1 cellular context compared by ENCODE assay signal in the genomic region with DNA sequence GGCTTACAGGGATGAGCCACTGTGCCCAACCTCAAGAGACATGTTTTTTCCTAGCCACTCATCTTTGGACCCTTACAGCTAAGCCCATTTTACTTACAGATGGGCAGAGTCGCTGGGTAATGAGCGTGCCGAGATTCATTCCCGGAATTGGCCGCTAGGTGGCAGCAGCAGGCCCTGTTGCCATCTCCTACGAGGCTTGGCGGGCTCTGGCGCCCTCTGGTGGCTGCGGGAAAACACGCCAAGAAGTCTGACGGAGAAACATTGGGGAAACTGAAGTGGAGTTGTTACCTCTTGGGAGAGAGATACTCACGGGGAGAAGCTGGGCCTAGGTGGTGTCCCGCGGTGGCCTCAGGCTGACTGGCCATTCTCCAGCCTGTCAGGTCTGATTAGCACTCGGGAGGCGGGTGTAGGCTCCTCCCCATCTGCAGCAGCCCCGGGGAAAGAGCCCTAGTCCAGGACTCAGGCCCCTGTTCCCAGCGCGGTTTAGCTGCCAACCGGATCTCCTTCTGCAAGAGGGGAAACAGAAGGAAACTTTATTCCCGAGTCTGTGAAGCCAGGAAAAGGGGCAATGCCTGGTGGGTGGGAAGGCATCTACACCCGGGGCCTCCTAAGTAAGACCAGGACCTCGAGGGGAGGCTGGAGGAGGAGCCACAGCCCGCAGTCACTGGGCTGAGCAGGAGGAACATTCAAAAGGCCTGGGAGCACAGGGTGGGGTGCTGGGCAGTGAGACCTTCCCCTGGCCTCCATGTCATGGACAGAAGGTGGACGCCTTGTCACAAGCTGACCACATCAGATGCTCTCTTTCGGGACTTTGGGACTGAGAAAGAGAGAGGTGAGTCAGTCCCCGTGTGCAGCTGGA.
TF ChIP-seq lines count a peak whose summit lies in the region.

No MANE protein-coding gene starts in this region.

TF ChIP-seq in GM12878, 131 proteins besides CTCF, POLR2A, EP300 and RAD21 (continues in another document):
- TF ChIP-seq TCF3 (IDR thresholded peaks at IDR 0.05; ENCODE audit: borderline replicate concordance, insufficient read depth, low read depth, low read length) (no peak), ZBED1 (IDR thresholded peaks at IDR 0.05; ENCODE audit: borderline replicate concordance) (no peak), RCOR1 (conservative IDR thresholded peaks at IDR 0.05; ENCODE audit: low read depth, low read length) (no peak), GATAD2B (conservative IDR thresholded peaks at IDR 0.05; ENCODE audit: low read depth) (no peak), SREBF1 (IDR thresholded peaks at IDR 0.05; ENCODE audit: low read length) (no peak), NFXL1 (IDR thresholded peaks at IDR 0.05; ENCODE audit: borderline replicate concordance) (no peak), IKZF1 (conservative IDR thresholded peaks at IDR 0.05) (no peak), NR2F1 (conservative IDR thresholded peaks at IDR 0.05) (no peak), FOXM1 (IDR thresholded peaks at IDR 0.05; ENCODE audit: low read depth, low read length) (peak; percentile 75), NFYA (IDR thresholded peaks at IDR 0.05; ENCODE audit: borderline replicate concordance, low read depth, low read length) (no peak; the same call in 1 of the 2 replicates), DPF2 (IDR thresholded peaks at IDR 0.05) (no peak), MYC (IDR thresholded peaks at IDR 0.05; ENCODE audit: insufficient read depth, insufficient read length, insufficient replicate concordance, low read length, severe bottlenecking) (no peak), ZNF207 (IDR thresholded peaks at IDR 0.05; ENCODE audit: borderline replicate concordance) (0 out of 2 replicates have a peak, but pooled peaks have one; percentile 43), SUPT20H (IDR thresholded peaks at IDR 0.05; ENCODE audit: borderline replicate concordance, control insufficient read depth, low read depth, low read length) (no peak), ESRRA (IDR thresholded peaks at IDR 0.05; ENCODE audit: low read length) (no peak), PAX5 (IDR thresholded peaks at IDR 0.05; ENCODE audit: borderline replicate concordance, low read depth, low read length) (no peak), ZNF384 (IDR thresholded peaks at IDR 0.05; ENCODE audit: borderline replicate concordance, low read depth, low read length) (no peak), CREM (IDR thresholded peaks at IDR 0.05; ENCODE audit: low read depth) (peak; percentile 75), HCFC1 (IDR thresholded peaks at IDR 0.05; ENCODE audit: low read length) (peak; percentile 47), BACH1 (IDR thresholded peaks at IDR 0.05; ENCODE audit: borderline replicate concordance) (no peak), YY1 (IDR thresholded peaks at IDR 0.05; ENCODE audit: low read depth, low read length) (peak; percentile 88), ZZZ3 (IDR thresholded peaks at IDR 0.05; ENCODE audit: control insufficient read depth, insufficient read length, low read depth) (no peak), EGR1 (IDR thresholded peaks at IDR 0.05; ENCODE audit: borderline replicate concordance in 1 of 2, low read depth in 2 of 2, low read length in 2 of 2) (no peak), RBBP5 (conservative IDR thresholded peaks at IDR 0.05) (no peak), YBX1 (IDR thresholded peaks at IDR 0.05) (no peak), MEF2B (IDR thresholded peaks at IDR 0.05; ENCODE audit: partially characterized antibody, poor library complexity, severe bottlenecking) (no peak), RFX5 (IDR thresholded peaks at IDR 0.05; ENCODE audit: low read depth, low read length) (no peak), MXI1 (IDR thresholded peaks at IDR 0.05; ENCODE audit: low read depth, low read length) (no peak), MTA2 (IDR thresholded peaks at IDR 0.05; ENCODE audit: low read depth) (no peak), CBX5 (IDR thresholded peaks at IDR 0.05; ENCODE audit: low read depth) (no peak), RAD51 (IDR thresholded peaks at IDR 0.05) (no peak), CEBPB (IDR thresholded peaks at IDR 0.05; ENCODE audit: borderline replicate concordance in 1 of 2, low read depth in 2 of 2, low read length in 2 of 2) (peak in 1 of 2 experiments; percentile 27; a peak in 1 of 4 replicates), SRF (IDR thresholded peaks at IDR 0.05; ENCODE audit: low read depth in 2 of 2, low read length in 2 of 2) (no peak), CBFB (IDR thresholded peaks at IDR 0.05; ENCODE audit: low read depth) (peak; percentile 54), NR2C1 (IDR thresholded peaks at IDR 0.05) (no peak), STAT1 (conservative IDR thresholded peaks at IDR 0.05) (no peak), SUZ12 (IDR thresholded peaks at IDR 0.05; ENCODE audit: unreplicated experiment) (no peak), PAX8 (IDR thresholded peaks at IDR 0.05) (no peak), ETV6 (conservative IDR thresholded peaks at IDR 0.05 in 1 of 2, IDR thresholded peaks at IDR 0.05 in 1 of 2; ENCODE audit: borderline replicate concordance in 1 of 2, low read depth in 1 of 2) (no peak), FOS (IDR thresholded peaks at IDR 0.05; ENCODE audit: borderline replicate concordance, extremely low read depth, insufficient read length) (no peak), GABPA (IDR thresholded peaks at IDR 0.05; ENCODE audit: low read depth) (no peak), SMAD1 (IDR thresholded peaks at IDR 0.05; ENCODE audit: low read depth, partially characterized antibody) (no peak), RELA (IDR thresholded peaks at IDR 0.05; ENCODE audit: borderline replicate concordance, partially characterized antibody) (peak; percentile 21), SPI1 (IDR thresholded peaks at IDR 0.05; ENCODE audit: borderline replicate concordance, insufficient read depth, low read depth, low read length) (no peak)
- TF ChIP-seq, protein P1, sequence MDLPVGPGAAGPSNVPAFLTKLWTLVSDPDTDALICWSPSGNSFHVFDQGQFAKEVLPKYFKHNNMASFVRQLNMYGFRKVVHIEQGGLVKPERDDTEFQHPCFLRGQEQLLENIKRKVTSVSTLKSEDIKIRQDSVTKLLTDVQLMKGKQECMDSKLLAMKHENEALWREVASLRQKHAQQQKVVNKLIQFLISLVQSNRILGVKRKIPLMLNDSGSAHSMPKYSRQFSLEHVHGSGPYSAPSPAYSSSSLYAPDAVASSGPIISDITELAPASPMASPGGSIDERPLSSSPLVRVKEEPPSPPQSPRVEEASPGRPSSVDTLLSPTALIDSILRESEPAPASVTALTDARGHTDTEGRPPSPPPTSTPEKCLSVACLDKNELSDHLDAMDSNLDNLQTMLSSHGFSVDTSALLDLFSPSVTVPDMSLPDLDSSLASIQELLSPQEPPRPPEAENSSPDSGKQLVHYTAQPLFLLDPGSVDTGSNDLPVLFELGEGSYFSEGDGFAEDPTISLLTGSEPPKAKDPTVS (IDR thresholded peaks at IDR 0.05; ENCODE audit: low read depth, low read length), result 0 out of 2 replicates have a peak, but pooled peaks have one; percentile 65
- TF ChIP-seq, protein P2, sequence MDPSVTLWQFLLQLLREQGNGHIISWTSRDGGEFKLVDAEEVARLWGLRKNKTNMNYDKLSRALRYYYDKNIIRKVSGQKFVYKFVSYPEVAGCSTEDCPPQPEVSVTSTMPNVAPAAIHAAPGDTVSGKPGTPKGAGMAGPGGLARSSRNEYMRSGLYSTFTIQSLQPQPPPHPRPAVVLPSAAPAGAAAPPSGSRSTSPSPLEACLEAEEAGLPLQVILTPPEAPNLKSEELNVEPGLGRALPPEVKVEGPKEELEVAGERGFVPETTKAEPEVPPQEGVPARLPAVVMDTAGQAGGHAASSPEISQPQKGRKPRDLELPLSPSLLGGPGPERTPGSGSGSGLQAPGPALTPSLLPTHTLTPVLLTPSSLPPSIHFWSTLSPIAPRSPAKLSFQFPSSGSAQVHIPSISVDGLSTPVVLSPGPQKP (IDR thresholded peaks at IDR 0.05; ENCODE audit: low read depth, low read length), result no peak
- TF ChIP-seq, protein P3, sequence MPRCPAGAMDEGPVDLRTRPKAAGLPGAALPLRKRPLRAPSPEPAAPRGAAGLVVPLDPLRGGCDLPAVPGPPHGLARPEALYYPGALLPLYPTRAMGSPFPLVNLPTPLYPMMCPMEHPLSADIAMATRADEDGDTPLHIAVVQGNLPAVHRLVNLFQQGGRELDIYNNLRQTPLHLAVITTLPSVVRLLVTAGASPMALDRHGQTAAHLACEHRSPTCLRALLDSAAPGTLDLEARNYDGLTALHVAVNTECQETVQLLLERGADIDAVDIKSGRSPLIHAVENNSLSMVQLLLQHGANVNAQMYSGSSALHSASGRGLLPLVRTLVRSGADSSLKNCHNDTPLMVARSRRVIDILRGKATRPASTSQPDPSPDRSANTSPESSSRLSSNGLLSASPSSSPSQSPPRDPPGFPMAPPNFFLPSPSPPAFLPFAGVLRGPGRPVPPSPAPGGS (IDR thresholded peaks at IDR 0.05; ENCODE audit: borderline replicate concordance, insufficient read depth, low read depth, low read length, poor library complexity, severe bottlenecking), result no peak
- TF ChIP-seq, protein P4, sequence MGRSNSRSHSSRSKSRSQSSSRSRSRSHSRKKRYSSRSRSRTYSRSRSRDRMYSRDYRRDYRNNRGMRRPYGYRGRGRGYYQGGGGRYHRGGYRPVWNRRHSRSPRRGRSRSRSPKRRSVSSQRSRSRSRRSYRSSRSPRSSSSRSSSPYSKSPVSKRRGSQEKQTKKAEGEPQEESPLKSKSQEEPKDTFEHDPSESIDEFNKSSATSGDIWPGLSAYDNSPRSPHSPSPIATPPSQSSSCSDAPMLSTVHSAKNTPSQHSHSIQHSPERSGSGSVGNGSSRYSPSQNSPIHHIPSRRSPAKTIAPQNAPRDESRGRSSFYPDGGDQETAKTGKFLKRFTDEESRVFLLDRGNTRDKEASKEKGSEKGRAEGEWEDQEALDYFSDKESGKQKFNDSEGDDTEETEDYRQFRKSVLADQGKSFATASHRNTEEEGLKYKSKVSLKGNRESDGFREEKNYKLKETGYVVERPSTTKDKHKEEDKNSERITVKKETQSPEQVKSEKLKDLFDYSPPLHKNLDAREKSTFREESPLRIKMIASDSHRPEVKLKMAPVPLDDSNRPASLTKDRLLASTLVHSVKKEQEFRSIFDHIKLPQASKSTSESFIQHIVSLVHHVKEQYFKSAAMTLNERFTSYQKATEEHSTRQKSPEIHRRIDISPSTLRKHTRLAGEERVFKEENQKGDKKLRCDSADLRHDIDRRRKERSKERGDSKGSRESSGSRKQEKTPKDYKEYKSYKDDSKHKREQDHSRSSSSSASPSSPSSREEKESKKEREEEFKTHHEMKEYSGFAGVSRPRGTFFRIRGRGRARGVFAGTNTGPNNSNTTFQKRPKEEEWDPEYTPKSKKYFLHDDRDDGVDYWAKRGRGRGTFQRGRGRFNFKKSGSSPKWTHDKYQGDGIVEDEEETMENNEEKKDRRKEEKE (IDR thresholded peaks at IDR 0.05), result no peak
- TF ChIP-seq, protein P5, sequence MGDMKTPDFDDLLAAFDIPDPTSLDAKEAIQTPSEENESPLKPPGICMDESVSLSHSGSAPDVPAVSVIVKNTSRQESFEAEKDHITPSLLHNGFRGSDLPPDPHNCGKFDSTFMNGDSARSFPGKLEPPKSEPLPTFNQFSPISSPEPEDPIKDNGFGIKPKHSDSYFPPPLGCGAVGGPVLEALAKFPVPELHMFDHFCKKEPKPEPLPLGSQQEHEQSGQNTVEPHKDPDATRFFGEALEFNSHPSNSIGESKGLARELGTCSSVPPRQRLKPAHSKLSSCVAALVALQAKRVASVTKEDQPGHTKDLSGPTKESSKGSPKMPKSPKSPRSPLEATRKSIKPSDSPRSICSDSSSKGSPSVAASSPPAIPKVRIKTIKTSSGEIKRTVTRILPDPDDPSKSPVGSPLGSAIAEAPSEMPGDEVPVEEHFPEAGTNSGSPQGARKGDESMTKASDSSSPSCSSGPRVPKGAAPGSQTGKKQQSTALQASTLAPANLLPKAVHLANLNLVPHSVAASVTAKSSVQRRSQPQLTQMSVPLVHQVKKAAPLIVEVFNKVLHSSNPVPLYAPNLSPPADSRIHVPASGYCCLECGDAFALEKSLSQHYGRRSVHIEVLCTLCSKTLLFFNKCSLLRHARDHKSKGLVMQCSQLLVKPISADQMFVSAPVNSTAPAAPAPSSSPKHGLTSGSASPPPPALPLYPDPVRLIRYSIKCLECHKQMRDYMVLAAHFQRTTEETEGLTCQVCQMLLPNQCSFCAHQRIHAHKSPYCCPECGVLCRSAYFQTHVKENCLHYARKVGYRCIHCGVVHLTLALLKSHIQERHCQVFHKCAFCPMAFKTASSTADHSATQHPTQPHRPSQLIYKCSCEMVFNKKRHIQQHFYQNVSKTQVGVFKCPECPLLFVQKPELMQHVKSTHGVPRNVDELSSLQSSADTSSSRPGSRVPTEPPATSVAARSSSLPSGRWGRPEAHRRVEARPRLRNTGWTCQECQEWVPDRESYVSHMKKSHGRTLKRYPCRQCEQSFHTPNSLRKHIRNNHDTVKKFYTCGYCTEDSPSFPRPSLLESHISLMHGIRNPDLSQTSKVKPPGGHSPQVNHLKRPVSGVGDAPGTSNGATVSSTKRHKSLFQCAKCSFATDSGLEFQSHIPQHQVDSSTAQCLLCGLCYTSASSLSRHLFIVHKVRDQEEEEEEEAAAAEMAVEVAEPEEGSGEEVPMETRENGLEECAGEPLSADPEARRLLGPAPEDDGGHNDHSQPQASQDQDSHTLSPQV (IDR thresholded peaks at IDR 0.05), result peak; percentile 94; the same call in 1 of the 2 replicates
- TF ChIP-seq, protein P6, sequence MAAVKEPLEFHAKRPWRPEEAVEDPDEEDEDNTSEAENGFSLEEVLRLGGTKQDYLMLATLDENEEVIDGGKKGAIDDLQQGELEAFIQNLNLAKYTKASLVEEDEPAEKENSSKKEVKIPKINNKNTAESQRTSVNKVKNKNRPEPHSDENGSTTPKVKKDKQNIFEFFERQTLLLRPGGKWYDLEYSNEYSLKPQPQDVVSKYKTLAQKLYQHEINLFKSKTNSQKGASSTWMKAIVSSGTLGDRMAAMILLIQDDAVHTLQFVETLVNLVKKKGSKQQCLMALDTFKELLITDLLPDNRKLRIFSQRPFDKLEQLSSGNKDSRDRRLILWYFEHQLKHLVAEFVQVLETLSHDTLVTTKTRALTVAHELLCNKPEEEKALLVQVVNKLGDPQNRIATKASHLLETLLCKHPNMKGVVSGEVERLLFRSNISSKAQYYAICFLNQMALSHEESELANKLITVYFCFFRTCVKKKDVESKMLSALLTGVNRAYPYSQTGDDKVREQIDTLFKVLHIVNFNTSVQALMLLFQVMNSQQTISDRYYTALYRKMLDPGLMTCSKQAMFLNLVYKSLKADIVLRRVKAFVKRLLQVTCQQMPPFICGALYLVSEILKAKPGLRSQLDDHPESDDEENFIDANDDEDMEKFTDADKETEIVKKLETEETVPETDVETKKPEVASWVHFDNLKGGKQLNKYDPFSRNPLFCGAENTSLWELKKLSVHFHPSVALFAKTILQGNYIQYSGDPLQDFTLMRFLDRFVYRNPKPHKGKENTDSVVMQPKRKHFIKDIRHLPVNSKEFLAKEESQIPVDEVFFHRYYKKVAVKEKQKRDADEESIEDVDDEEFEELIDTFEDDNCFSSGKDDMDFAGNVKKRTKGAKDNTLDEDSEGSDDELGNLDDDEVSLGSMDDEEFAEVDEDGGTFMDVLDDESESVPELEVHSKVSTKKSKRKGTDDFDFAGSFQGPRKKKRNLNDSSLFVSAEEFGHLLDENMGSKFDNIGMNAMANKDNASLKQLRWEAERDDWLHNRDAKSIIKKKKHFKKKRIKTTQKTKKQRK (IDR thresholded peaks at IDR 0.05; ENCODE audit: low read depth, low read length), result no peak
- TF ChIP-seq, protein P7, sequence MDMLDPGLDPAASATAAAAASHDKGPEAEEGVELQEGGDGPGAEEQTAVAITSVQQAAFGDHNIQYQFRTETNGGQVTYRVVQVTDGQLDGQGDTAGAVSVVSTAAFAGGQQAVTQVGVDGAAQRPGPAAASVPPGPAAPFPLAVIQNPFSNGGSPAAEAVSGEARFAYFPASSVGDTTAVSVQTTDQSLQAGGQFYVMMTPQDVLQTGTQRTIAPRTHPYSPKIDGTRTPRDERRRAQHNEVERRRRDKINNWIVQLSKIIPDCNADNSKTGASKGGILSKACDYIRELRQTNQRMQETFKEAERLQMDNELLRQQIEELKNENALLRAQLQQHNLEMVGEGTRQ (IDR thresholded peaks at IDR 0.05; ENCODE audit: borderline replicate concordance, low read depth, low read length), result no peak
